ENCODE assay signal across 9 cellular contexts in the genomic region with DNA sequence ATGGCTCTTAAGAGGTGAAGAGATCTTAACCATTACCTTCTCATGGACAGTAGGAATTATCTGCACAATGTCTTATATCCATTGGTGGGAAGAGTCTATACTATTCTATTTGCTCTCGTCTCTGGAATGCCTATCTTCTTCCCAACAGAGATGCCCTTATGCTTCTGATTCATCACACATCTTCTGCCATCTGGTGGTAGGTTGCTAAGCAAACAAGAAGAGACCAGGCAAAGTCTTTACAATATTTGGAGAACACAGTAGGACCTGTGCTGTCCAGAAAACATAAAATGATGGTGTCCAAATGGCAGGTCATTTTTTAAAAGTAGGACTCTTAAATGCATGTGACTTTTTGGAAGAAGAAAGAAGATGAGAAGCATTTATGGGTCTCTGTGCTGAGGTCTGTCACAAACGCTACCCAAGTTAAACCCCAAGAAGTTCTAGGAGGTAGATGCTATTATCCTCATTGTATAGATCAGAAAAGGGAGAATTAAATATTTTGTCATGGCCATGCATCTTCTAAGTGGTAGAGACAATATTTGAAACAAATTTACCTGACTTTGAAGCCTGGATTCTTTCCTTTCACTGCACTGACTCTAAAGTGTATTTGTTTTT.
DNase-seq lines count a peak whose midpoint lies in the region; ATAC-seq, FAIRE-seq and TF ChIP-seq lines count a peak whose summit lies in the region.
"Had no signal": no experiment of that assay in that cellular context is flagged by ENCODE, and none has a peak within 500 bp of the region (broad histone marks: within the 10 kb centered on the region; RNA-seq: fewer than 3 reads in every experiment).

No MANE protein-coding gene starts in this region.

- TF ChIP-seq CTCF in MCF 10A (IDR thresholded peaks at IDR 0.05; ENCODE audit: unreplicated experiment) = peak; percentile 36
- no peak for TF ChIP-seq CTCF in breast epithelium (IDR thresholded peaks at IDR 0.05)
- peak; percentile 56 for TF ChIP-seq CTCF in WERI-Rb-1 (IDR thresholded peaks at IDR 0.05; ENCODE audit: low read depth, low read length)

- CTCF ChIA-PET in MCF 10A (lab: Yijun Ruan, JAX) = interaction anchor here (0.6 kb wide), 3 partner anchors 70 to 1809 kb away, joined by 3 to 4 read pairs (median 3); no protein-coding TSS in a partner anchor

- H3K27ac Mint-ChIP-seq in MCF 10A (ENCODE audit: low read depth, unreplicated experiment) = no peak overlapping the region
- no peak overlapping the region for H3K27ac Mint-ChIP-seq in activated naive CD4-positive, alpha-beta T cell treated with anti-CD3 and anti-CD28 coated beads, Interleukin-2, amount 50 U/mL, for 72 hours
- H3K27ac Mint-ChIP-seq: B cell had no signal

- no peak overlapping the region for H3K27ac ChIP-seq in breast epithelium
- H3K27ac ChIP-seq in WERI-Rb-1 = no peak overlapping the region
- no peak overlapping the region for H3K27ac ChIP-seq in small intestine (ENCODE audit: low read depth in 1 of 2, low read length in 1 of 2)

- BruUV-seq in MCF 10A (replicated peaks; lab: Mats Ljungman, UMichigan) = no TSS peak

- WGBS in small intestine, 3 donors = 43 to 55% (median 54%) methylated on average over 2 of the region's 2 CpGs

- POLR2A ChIA-PET in MCF 10A (lab: Yijun Ruan, JAX) = no interaction called here

- H3K36me3 ChIP-seq in breast epithelium = no peaks in the 10 kb centered on the region
- no peaks in the 10 kb centered on the region for H3K36me3 ChIP-seq in WERI-Rb-1
- H3K36me3 ChIP-seq in small intestine (ENCODE audit: control insufficient read depth in 2 of 2, insufficient read depth in 2 of 2, low read length in 2 of 2) = no peaks in the 10 kb centered on the region

- no peak for ATAC-seq in activated naive CD4-positive, alpha-beta T cell treated with anti-CD3 and anti-CD28 coated beads, Interleukin-2, amount 50 U/mL, for 72 hours
- ATAC-seq in HG02973 (IDR thresholded peaks at IDR 0.05; ENCODE audit: unreplicated experiment) = no peak

- no peaks in the 10 kb centered on the region for H3K9me3 Mint-ChIP-seq in MCF 10A (ENCODE audit: unreplicated experiment)
- no peaks in the 10 kb centered on the region for H3K9me3 Mint-ChIP-seq in activated naive CD4-positive, alpha-beta T cell treated with anti-CD3 and anti-CD28 coated beads, Interleukin-2, amount 50 U/mL, for 72 hours

- DNase-seq in MCF 10A (ENCODE audit: unreplicated experiment) (peak; percentile 57), breast epithelium (ENCODE audit: low spot score in 2 of 2) (no peak), NCI-H1092 treated with DMSO at 0.1 percent for 48 hours (lab: John Stamatoyannopoulos, UW) (peak; percentile 75), WERI-Rb-1 (peak; percentile 22), small intestine (peak; percentile 5), NCI-H226 (no peak)
- no peak for DNase-seq in activated naive CD4-positive, alpha-beta T cell treated with anti-CD3 and anti-CD28 coated beads, Interleukin-2, amount 50 U/mL, for 72 hours (ENCODE audit: low spot score in 2 of 2)

- intact Hi-C loops in MCF 10A (cut with micrococcal nuclease) (loop anchor here (2.0 to 10.0 kb wide), 3 partner anchors 55 to 943 kb away; no protein-coding TSS in a partner anchor), breast epithelium (cut with DNase I; ENCODE audit: low total_unique reads) (no loop called here)

- no peak overlapping the region for H3K4me3 ChIP-seq in breast epithelium
- H3K4me3 ChIP-seq in WERI-Rb-1 (ENCODE audit: low read depth, low read length) = no peak overlapping the region
- H3K4me3 ChIP-seq in small intestine (ENCODE audit: low read depth in 1 of 2, low read length in 2 of 2) = no peak overlapping the region

- H3K4me1 ChIP-seq in breast epithelium (no peaks in the 10 kb centered on the region), small intestine (ENCODE audit: control insufficient read depth in 2 of 2, insufficient read depth in 1 of 2, low read depth in 1 of 2, low read length in 1 of 2) (no peaks in the 10 kb centered on the region)

- H3K9me3 ChIP-seq in breast epithelium (no peaks in the 10 kb centered on the region), WERI-Rb-1 (ENCODE audit: severe bottlenecking) (no peaks in the 10 kb centered on the region), small intestine (ENCODE audit: control insufficient read depth, low read depth) (no peaks in the 10 kb centered on the region)

- no peak overlapping the region for H3K4me3 Mint-ChIP-seq in MCF 10A (ENCODE audit: unreplicated experiment)
- H3K4me3 Mint-ChIP-seq: B cell had no signal

- no peak for FAIRE-seq in small intestine (lab: Jason Lieb, UNC)

- H3K27me3 Mint-ChIP-seq in MCF 10A (ENCODE audit: insufficient read depth, unreplicated experiment) = peaks cover 57% of the 10 kb centered on the region

- H3K27me3 ChIP-seq in breast epithelium (no peaks in the 10 kb centered on the region), WERI-Rb-1 (ENCODE audit: insufficient read depth, low read depth, severe bottlenecking) (no peaks in the 10 kb centered on the region), small intestine (ENCODE audit: control insufficient read depth in 2 of 2, insufficient read depth in 2 of 2, low read length in 2 of 2) (no peaks in the 10 kb centered on the region)

- no peaks in the 10 kb centered on the region for H3K4me1 Mint-ChIP-seq in MCF 10A (ENCODE audit: insufficient read depth, unreplicated experiment)
- H3K4me1 Mint-ChIP-seq: B cell had no signal

- no peak for TF ChIP-seq POLR2A in breast epithelium (IDR thresholded peaks at IDR 0.05)

- H3K36me3 Mint-ChIP-seq in MCF 10A (ENCODE audit: insufficient read depth, unreplicated experiment) = no peaks in the 10 kb centered on the region
- no peaks in the 10 kb centered on the region for H3K36me3 Mint-ChIP-seq in activated naive CD4-positive, alpha-beta T cell treated with anti-CD3 and anti-CD28 coated beads, Interleukin-2, amount 50 U/mL, for 72 hours

Comparison
In these comparisons a context has a peak if more than half of its experiments do, and no peak if none do; other contexts are left out.
1. DNase-seq: peak in MCF 10A (single experiment), NCI-H1092 treated with DMSO at 0.1 percent for 48 hours (single experiment), WERI-Rb-1 (single experiment) and small intestine (single experiment); none in breast epithelium (0 of 2), NCI-H226 (single experiment) and activated naive CD4-positive, alpha-beta T cell treated with anti-CD3 and anti-CD28 coated beads, Interleukin-2, amount 50 U/mL, for 72 hours (0 of 2).
2. CTCF ChIP-seq: peak in MCF 10A (single experiment) and WERI-Rb-1 (single experiment); none in breast epithelium (0 of 3).